Comparison of ENCODE assay signal across 8 cellular contexts in the genomic region with DNA sequence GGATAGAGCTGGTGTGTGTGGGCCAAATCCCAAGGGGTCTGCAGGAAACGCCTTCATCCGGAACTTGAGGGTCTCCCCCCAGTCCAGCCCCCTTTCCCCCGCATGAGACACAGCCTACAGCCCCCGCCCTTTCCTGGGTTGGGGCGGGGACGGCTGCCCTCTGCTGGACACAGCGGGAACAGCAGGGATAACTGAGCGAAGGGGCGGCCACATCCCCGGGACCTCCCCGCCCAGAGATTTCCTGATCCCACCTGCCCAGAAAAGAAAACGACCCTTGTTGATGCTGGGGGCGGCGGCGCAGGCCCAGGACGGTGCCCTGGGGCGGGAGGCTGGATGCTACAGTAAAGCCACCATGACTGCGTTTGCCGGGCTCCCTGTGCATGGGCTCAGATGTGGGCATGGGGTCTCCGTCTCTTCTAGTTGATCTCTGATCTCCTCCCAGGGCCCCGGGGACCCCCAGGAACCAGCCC. TPM values are rescaled to one million over a fixed set of nuclear protein-coding genes. Genes with fewer than 3 reads are reported as not detected.
DNase-seq lines count a peak whose midpoint lies in the region; ATAC-seq and TF ChIP-seq lines count a peak whose summit lies in the region.

No MANE protein-coding gene starts in this region.

- H3K4me1 Mint-ChIP-seq in Caco-2 (ENCODE audit: low read depth, unreplicated experiment): no peaks in the 10 kb centered on the region

- no peaks in the 10 kb centered on the region for H3K36me3 Mint-ChIP-seq in Caco-2 (ENCODE audit: insufficient read depth, unreplicated experiment)

- CTCF ChIA-PET in Caco-2 (lab: Charles Lee): interaction anchor here (2.0 kb wide), 1 partner anchor 95 kb away, joined by 9 read pairs; no protein-coding TSS in a partner anchor

- no peak overlapping the region for H3K4me3 Mint-ChIP-seq in Caco-2 (ENCODE audit: unreplicated experiment)

- BruUV-seq in Caco-2 (replicated peaks; lab: Mats Ljungman, UMichigan): no TSS peak

- 3 to 4% (median 4%) methylated on average over 19 to 21 of the region's 21 CpGs for WGBS in psoas muscle, 3 donors

- no peaks in the 10 kb centered on the region; the same call in 1 of the 2 replicates for H3K27me3 ChIP-seq in Caco-2 (replicated peaks; ENCODE audit: control insufficient read depth, insufficient read depth, low read length)
- H3K27me3 ChIP-seq in psoas muscle (ENCODE audit: insufficient read depth in 3 of 3, low read length in 2 of 3): peaks cover 2 to 94% (median 34%) of the 10 kb centered on the region in 3 donors

- H3K27ac Mint-ChIP-seq in Caco-2 (ENCODE audit: unreplicated experiment): no peak overlapping the region

- H3K27ac ChIP-seq in psoas muscle: no peak overlapping the region

- H3K9me3 Mint-ChIP-seq in Caco-2 (ENCODE audit: unreplicated experiment): peaks cover 13% of the 10 kb centered on the region

- DNase-seq in Caco-2 (peak in 1 of 2 experiments; percentile 67), LoVo (ENCODE audit: low spot score) (peak; percentile 31), activated T-cell treated with anti-CD3 and anti-CD28 coated beads for 1 hour (ENCODE audit: low read depth) (peak; percentile 52), fibroblast of mammary gland (ENCODE audit: low read depth) (peak; percentile 12), psoas muscle (peak in 1 of 2 donors; percentile 37), hippocampal formation (lab: John Stamatoyannopoulos, UW) (no peak), DMS79 (lab: John Stamatoyannopoulos, UW) (no peak)

- no peaks in the 10 kb centered on the region for H3K36me3 ChIP-seq in Caco-2 (ENCODE audit: control insufficient read depth, insufficient read depth, low read length)
- no peaks in the 10 kb centered on the region for H3K36me3 ChIP-seq in psoas muscle (ENCODE audit: insufficient read depth in 1 of 2, low read depth in 1 of 2)

- peaks cover 18% of the 10 kb centered on the region for H3K27me3 Mint-ChIP-seq in Caco-2 (ENCODE audit: insufficient read depth, unreplicated experiment)

- H3K4me1 ChIP-seq in Caco-2 (no peaks in the 10 kb centered on the region), psoas muscle (no peaks in the 10 kb centered on the region)

- POLR2A ChIA-PET in Caco-2 (lab: Charles Lee): no interaction called here

- TF ChIP-seq CTCF in Caco-2 (IDR thresholded peaks at IDR 0.05; ENCODE audit: insufficient read depth in 1 of 2, low read depth in 1 of 2, low read length in 1 of 2, severe bottlenecking in 1 of 2, unreplicated experiment in 1 of 2): peak; percentile 92 to 93
- TF ChIP-seq CTCF in fibroblast of mammary gland (conservative IDR thresholded peaks at IDR 0.05; ENCODE audit: control insufficient read depth, insufficient read depth, low read depth, low read length): peak; percentile 74
- TF ChIP-seq CTCF in psoas muscle (IDR thresholded peaks at IDR 0.05): peak; percentile 84

- intact Hi-C loops in Caco-2 (cut with micrococcal nuclease; ENCODE audit: unreplicated experiment): loop anchor here (1.0 kb wide), 1 partner anchor 95 kb away; no protein-coding TSS in a partner anchor
- intact Hi-C loops in psoas muscle (cut with DNase I): loop anchor here (1.0 to 10.0 kb wide), 3 partner anchors 75 to 223 kb away; no protein-coding TSS in a partner anchor

- H3K9me3 ChIP-seq in Caco-2 (peaks cover 11% of the 10 kb centered on the region), psoas muscle (peaks cover 12% of the 10 kb centered on the region)

- ATAC-seq in psoas muscle: peak; percentile 58 to 77 (median 68)
- no peak for ATAC-seq in GM19023 (IDR thresholded peaks at IDR 0.05; ENCODE audit: unreplicated experiment)

- H3K4me3 ChIP-seq in Caco-2 (ENCODE audit: low read depth, low read length) (no peak overlapping the region), fibroblast of mammary gland (ENCODE audit: control insufficient read depth, low read depth, low read length) (no peak overlapping the region), psoas muscle (no peak overlapping the region)

RNA-seq across cellular contexts. Expression of a gene that starts 14.2 kb away (rescaled TPM):
- total RNA-seq in Caco-2 (2022): not detected in 2 replicates
- total RNA-seq in psoas muscle: not detected
- polyA plus RNA-seq in psoas muscle: not detected

RNA-seq across cellular contexts. Expression of a gene that starts 44.6 kb away (rescaled TPM):
- total RNA-seq in Caco-2 (2022) (0.28 and 0.45 TPM in 2 replicates), psoas muscle (under 1 TPM in 3 of 4 donors, not detected in 1; 0.06 to 0.30 (median 0.18) TPM)
- polyA plus RNA-seq in psoas muscle: under 1 TPM; 0.15 to 0.22 (median 0.17) TPM

Comparison
In these comparisons a context has a peak if more than half of its experiments do, and no peak if none do; other contexts are left out.
1. DNase-seq: peak in LoVo (single experiment), activated T-cell treated with anti-CD3 and anti-CD28 coated beads for 1 hour (single experiment) and fibroblast of mammary gland (single experiment); none in hippocampal formation (0 of 2) and DMS79 (single experiment).
2. Peak in every context shown above with its lines, with median percentiles within 50 percentile points of each other: CTCF ChIP-seq.